Comparison of ENCODE assay signal across 9 cellular contexts in genomic region chr22:20552450-20552894, GRCh38. TPM values are rescaled to one million over a fixed set of nuclear protein-coding genes. Genes with fewer than 3 reads are reported as not detected.
A peak's percentile ranks its signal among the peaks of the same experiment; 100 is the strongest.
DNase-seq lines count a peak whose midpoint lies in the region; ATAC-seq, FAIRE-seq and TF ChIP-seq lines count a peak whose summit lies in the region.
"Had no signal": no experiment of that assay in that cellular context is flagged by ENCODE, and none has a peak within 500 bp of the region (broad histone marks: within the 10 kb centered on the region; RNA-seq: fewer than 3 reads in every experiment).

No MANE protein-coding gene starts in this region.

- peaks cover 0 to 38% (median 19%) of the 10 kb centered on the region in 4 donors for H3K36me3 ChIP-seq in sigmoid colon

- 46 to 59% methylated on average over 7 of the region's 7 CpGs for WGBS in sigmoid colon, 2 donors

- TF ChIP-seq CTCF in sigmoid colon (IDR thresholded peaks at IDR 0.05): no peak

- H3K4me1 ChIP-seq in sigmoid colon: peaks cover 0 to 76% (median 65%) of the 10 kb centered on the region in 4 donors

- ATAC-seq in HG03095 (IDR thresholded peaks at IDR 0.05; ENCODE audit: unreplicated experiment): no peak

- H3K27me3 ChIP-seq in sigmoid colon: no peaks in the 10 kb centered on the region

- peak in 1 of 4 donors; percentile 78 for TF ChIP-seq EP300 in sigmoid colon (IDR thresholded peaks at IDR 0.05)

- intact Hi-C loops in sigmoid colon (cut with DNase I): no loop called here

- H3K27ac ChIP-seq in angular gyrus (ENCODE audit: low read depth, low read length): peak overlapping the region; percentile 98
- peak overlapping the region; percentile 81 to 95 (median 88) for H3K27ac ChIP-seq in sigmoid colon

- no peak for FAIRE-seq in GM19239 (lab: Jason Lieb, UNC)

- peak; percentile 24 for DNase-seq in D341Med (ENCODE audit: low spot score)
- peak in 27 of 51 donors; percentile 27 to 68 (median 47) for DNase-seq in hypothalamus (lab: John Stamatoyannopoulos, UW)
- peak; percentile 96 for DNase-seq in sigmoid colon
- no peak for DNase-seq in GM19239 (ENCODE audit: insufficient read length, low spot score)
- no peak for DNase-seq in NCI-H187 treated with DMSO at 0.1 percent for 48 hours (lab: John Stamatoyannopoulos, UW)
- DNase-seq in inferior parietal cortex (ENCODE audit: extremely low spot score): no peak
- DNase-seq: NK-92 treated with Interleukin-12 subunit alpha and Interleukin-12 subunit beta, amount 100 ng/mL, for 24 hours had no signal

- H3K4me3 ChIP-seq in sigmoid colon: peak overlapping the region in 1 of 4 donors; percentile 1

- no peak for TF ChIP-seq POLR2A in sigmoid colon (IDR thresholded peaks at IDR 0.05)

- H3K9me3 ChIP-seq in sigmoid colon: no peaks in the 10 kb centered on the region

RNA-seq across cellular contexts. Expression of gene MED15, which starts 45.1 kb away (rescaled TPM):
- 10 to 100 TPM; 26.4 to 75.3 (median 34.9) TPM for total RNA-seq in sigmoid colon
- 10 to 100 TPM; 25.8 to 86.8 (median 37.5) TPM for polyA plus RNA-seq in sigmoid colon

RNA-seq across cellular contexts. Expression of gene KLHL22, which starts 56.9 kb away (rescaled TPM):
- 10 to 100 TPM; 26.4 to 39.6 (median 32.7) TPM for total RNA-seq in sigmoid colon
- polyA plus RNA-seq in sigmoid colon: 10 to 100 TPM in 1 of 3 donors, 1 to 10 TPM in 2; 5.4 to 14.0 (median 6.0) TPM

Comparison
In these comparisons a context has a peak if more than half of its experiments do, and no peak if none do; other contexts are left out.
1. DNase-seq: peak in D341Med (single experiment), hypothalamus (27 of 51) and sigmoid colon (single experiment); none in GM19239 (single experiment), NCI-H187 treated with DMSO at 0.1 percent for 48 hours (single experiment) and inferior parietal cortex (single experiment).